Comparison of ENCODE assay signal across 1 cellular context in the genomic region with DNA sequence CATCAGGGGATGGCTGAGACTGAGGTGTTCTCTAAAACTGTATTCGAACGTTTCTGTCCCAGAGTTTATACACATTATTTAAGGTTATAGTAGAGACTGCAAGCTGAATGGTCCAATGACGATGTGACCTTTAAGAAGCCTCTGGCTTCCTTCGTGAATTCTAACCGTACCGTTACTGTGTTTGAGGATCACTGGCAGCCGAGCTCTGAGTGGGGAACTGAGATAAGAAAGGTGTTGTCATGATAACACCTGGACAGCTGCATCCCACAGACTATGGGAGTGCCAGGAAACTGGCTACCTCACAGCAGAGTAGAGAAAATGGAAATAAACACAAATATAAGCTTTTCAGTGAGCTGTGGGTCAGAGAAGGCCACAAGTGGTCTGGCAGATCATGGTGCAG.
A peak's percentile ranks its signal among the peaks of the same experiment; 100 is the strongest.
TF ChIP-seq lines count a peak whose summit lies in the region.

No MANE protein-coding gene starts in this region.

TF ChIP-seq in K562, 482 proteins besides CTCF, POLR2A, EP300 and RAD21:
- TF ChIP-seq MTA2 (IDR thresholded peaks at IDR 0.05; ENCODE audit: low read depth) (peak; percentile 25; the same call in 1 of the 2 replicates), ID3 (CRISPR knock-in tag; IDR thresholded peaks at IDR 0.05) (no peak), ID3 (tag; IDR thresholded peaks at IDR 0.05) (peak; percentile 51; the same call in 1 of the 2 replicates), TAL1 (IDR thresholded peaks at IDR 0.05) (peak; percentile 65; the same call in 1 of the 2 replicates), STAT5A (IDR thresholded peaks at IDR 0.05; ENCODE audit: borderline replicate concordance, low read length) (peak; percentile 41; the same call in 1 of the 2 replicates), CBFA2T2 (conservative IDR thresholded peaks at IDR 0.05) (peak; percentile 74), CTBP1 (IDR thresholded peaks at IDR 0.05; ENCODE audit: borderline replicate concordance) (peak; percentile 41; the same call in 1 of the 2 replicates), POLR2AphosphoS5 (IDR thresholded peaks at IDR 0.05; ENCODE audit: control insufficient read depth, insufficient read depth, low read depth, low read length) (peak; percentile 58; the same call in 1 of the 2 replicates), DPF2 (IDR thresholded peaks at IDR 0.05) (peak; percentile 64), ZNF347 (CRISPR knock-in tag; IDR thresholded peaks at IDR 0.05; ENCODE audit: low read depth) (no peak), KDM4B (IDR thresholded peaks at IDR 0.05; ENCODE audit: borderline replicate concordance in 2 of 2, low read depth in 1 of 2) (no peak), ZNF77 (CRISPR knock-in tag; IDR thresholded peaks at IDR 0.05) (no peak), NFIC (IDR thresholded peaks at IDR 0.05) (peak; percentile 38), PHB2 (IDR thresholded peaks at IDR 0.05; ENCODE audit: low read depth) (no peak), KLF16 (IDR thresholded peaks at IDR 0.05) (peak; percentile 33; the same call in 1 of the 2 replicates), CBFA2T3 (IDR thresholded peaks at IDR 0.05) (peak; percentile 86), NCOR1 (IDR thresholded peaks at IDR 0.05) (peak; percentile 60), SMARCA4 (IDR thresholded peaks at IDR 0.05) (peak; percentile 40; the same call in 1 of the 2 replicates), ARID1B (IDR thresholded peaks at IDR 0.05) (peak; percentile 74), TEAD4 (IDR thresholded peaks at IDR 0.05; ENCODE audit: low read length) (peak; percentile 81), TEAD4 (CRISPR knock-in tag; IDR thresholded peaks at IDR 0.05; ENCODE audit: borderline replicate concordance) (no peak), TCF3 (CRISPR knock-in tag; IDR thresholded peaks at IDR 0.05) (peak; percentile 77)
- TF ChIP-seq, protein P1, sequence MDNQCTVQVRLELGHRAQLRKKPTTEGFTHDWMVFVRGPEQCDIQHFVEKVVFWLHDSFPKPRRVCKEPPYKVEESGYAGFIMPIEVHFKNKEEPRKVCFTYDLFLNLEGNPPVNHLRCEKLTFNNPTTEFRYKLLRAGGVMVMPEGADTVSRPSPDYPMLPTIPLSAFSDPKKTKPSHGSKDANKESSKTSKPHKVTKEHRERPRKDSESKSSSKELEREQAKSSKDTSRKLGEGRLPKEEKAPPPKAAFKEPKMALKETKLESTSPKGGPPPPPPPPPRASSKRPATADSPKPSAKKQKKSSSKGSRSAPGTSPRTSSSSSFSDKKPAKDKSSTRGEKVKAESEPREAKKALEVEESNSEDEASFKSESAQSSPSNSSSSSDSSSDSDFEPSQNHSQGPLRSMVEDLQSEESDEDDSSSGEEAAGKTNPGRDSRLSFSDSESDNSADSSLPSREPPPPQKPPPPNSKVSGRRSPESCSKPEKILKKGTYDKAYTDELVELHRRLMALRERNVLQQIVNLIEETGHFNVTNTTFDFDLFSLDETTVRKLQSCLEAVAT (IDR thresholded peaks at IDR 0.05): no peak
